ENCODE assay signal across 29 cellular contexts in genomic region chr2:8263931-8264330, GRCh38.
"Had no signal": no experiment of that assay in that cellular context is flagged by ENCODE, and none has a peak within 500 bp of the region (broad histone marks: within the 10 kb centered on the region; RNA-seq: fewer than 3 reads in every experiment).

No MANE protein-coding gene starts in this region.

- DNase-seq: activated B cell treated with CpG ODN at 0.5 μM for 24 hours; activated CD4-positive, alpha-beta T cell treated with anti-CD3 and anti-CD28 coated beads for 36 hours; activated CD4-positive, alpha-beta T cell treated with anti-CD3 and anti-CD28 coated beads, Interleukin-2, amount 50 U/mL, for 4 hours; activated CD8-positive, alpha-beta memory T cell treated with anti-CD3 and anti-CD28 coated beads, Interleukin-2, amount 50 U/mL, for 48 hours; activated naive CD4-positive, alpha-beta T cell; activated T-cell treated with anti-CD3 and anti-CD28 coated beads, Interleukin-2, amount 50 U/mL, for 4 hours; adrenal gland; brain microvascular endothelial cell; caudate nucleus; dermis blood vessel endothelial cell; effector memory CD4-positive, alpha-beta T cell; heart right ventricle; left lung; naive thymus-derived CD4-positive, alpha-beta T cell; nucleus accumbens; sigmoid colon; stimulated activated CD4-positive, alpha-beta T cell treated with anti-CD3 and anti-CD28 coated beads, Interleukin-15, amount 100 ng/mL, for 24 hours; stimulated activated naive CD4-positive, alpha-beta T cell; T1000 had no signal

- H3K4me3 Mint-ChIP-seq: activated B cell treated with CpG ODN at 0.5 μM for 24 hours; activated CD4-positive, alpha-beta T cell treated with anti-CD3 and anti-CD28 coated beads for 36 hours; activated naive CD8-positive, alpha-beta T cell; activated T-cell treated with anti-CD3 and anti-CD28 coated beads, Interleukin-2, amount 50 U/mL, for 4 hours; naive thymus-derived CD4-positive, alpha-beta T cell; T-helper 1 cell treated with Interleukin-12 subunit alpha and Interleukin-12 subunit beta and Interleukin-4 antibody, amounts not matched to agents 30 μg/mL and 1 μg/mL, for 36 hours; type B pancreatic cell had no signal

- H3K4me1 Mint-ChIP-seq: activated B cell treated with CpG ODN at 0.5 μM for 24 hours; activated CD4-positive, alpha-beta T cell treated with anti-CD3 and anti-CD28 coated beads for 36 hours had no signal

- H3K79me2 ChIP-seq: parathyroid adenoma had no signal

- H3K9ac ChIP-seq: parathyroid adenoma had no signal

- H3K4me3 ChIP-seq: adrenal gland, ascending aorta, heart right ventricle, left lung, lung, sigmoid colon, smooth muscle cell, thoracic aorta, vagina had no signal

- H3K4me2 ChIP-seq: smooth muscle cell had no signal

- H3K9me3 ChIP-seq: adrenal gland, ascending aorta, heart right ventricle, left lung, sigmoid colon, thoracic aorta, vagina had no signal

- H3K4me1 ChIP-seq: adrenal gland, left lung, sigmoid colon, vagina had no signal

- H3K27me3 ChIP-seq: adrenal gland, ascending aorta, brain microvascular endothelial cell, heart right ventricle, left lung, sigmoid colon, vagina had no signal

- H3K27me3 Mint-ChIP-seq: activated CD4-positive, alpha-beta T cell treated with anti-CD3 and anti-CD28 coated beads for 36 hours; activated naive CD8-positive, alpha-beta T cell; type B pancreatic cell had no signal

- H3K36me3 Mint-ChIP-seq: activated naive CD8-positive, alpha-beta T cell; type B pancreatic cell had no signal

- H3K27ac ChIP-seq: adrenal gland, ascending aorta, brain microvascular endothelial cell, heart right ventricle, left lung, parathyroid adenoma, sigmoid colon, thoracic aorta, vagina had no signal

- H3K27ac Mint-ChIP-seq: activated B cell treated with CpG ODN at 0.5 μM for 24 hours; activated CD4-positive, alpha-beta T cell treated with anti-CD3 and anti-CD28 coated beads for 36 hours; activated naive CD8-positive, alpha-beta T cell; activated T-helper 2 cell treated with anti-CD3 and anti-CD28 coated beads, Interferon-gamma antibody, Interleukin-2, Interleukin-4, amounts not matched to agents 10 μg/mL and 5 μg/mL and 100 μg/mL, durations not matched to agents 14 hours and 24 hours and 36 hours; naive thymus-derived CD4-positive, alpha-beta T cell; T-helper 1 cell treated with Interleukin-12 subunit alpha and Interleukin-12 subunit beta and Interleukin-4 antibody, amounts not matched to agents 30 μg/mL and 1 μg/mL, for 36 hours; type B pancreatic cell had no signal

- H3K9me3 Mint-ChIP-seq: activated B cell treated with CpG ODN at 0.5 μM for 24 hours; activated T-cell treated with anti-CD3 and anti-CD28 coated beads, Interleukin-2, amount 50 U/mL, for 4 hours; activated T-helper 2 cell treated with anti-CD3 and anti-CD28 coated beads, Interferon-gamma antibody, Interleukin-2, Interleukin-4, amounts not matched to agents 10 μg/mL and 5 μg/mL and 100 μg/mL, durations not matched to agents 14 hours and 24 hours and 36 hours; T-helper 1 cell treated with Interleukin-12 subunit alpha and Interleukin-12 subunit beta and Interleukin-4 antibody, amounts not matched to agents 30 μg/mL and 1 μg/mL, for 36 hours; type B pancreatic cell had no signal

- ATAC-seq: activated CD4-positive, alpha-beta T cell treated with anti-CD3 and anti-CD28 coated beads for 36 hours; activated T-cell treated with anti-CD3 and anti-CD28 coated beads, Interleukin-2, amount 50 U/mL, for 4 hours; heart right ventricle; left lung; naive thymus-derived CD4-positive, alpha-beta T cell had no signal

- H3K36me3 ChIP-seq: adrenal gland, ascending aorta, brain microvascular endothelial cell, heart right ventricle, left lung, sigmoid colon, thoracic aorta, vagina had no signal

- H2AFZ ChIP-seq: parathyroid adenoma had no signal
